ENCODE assay signal across 8 cellular contexts in genomic region chr20:354298-354977, GRCh38. TPM values are rescaled to one million over a fixed set of nuclear protein-coding genes. Genes with fewer than 3 reads are reported as not detected.
DNase-seq lines count a peak whose midpoint lies in the region; ATAC-seq and TF ChIP-seq lines count a peak whose summit lies in the region.

No MANE protein-coding gene starts in this region.

- 12% methylated on average over 10 of the region's 14 CpGs for WGBS in mammary epithelial cell (ENCODE audit: low coverage, missing lambda C conversion rate)

- BruUV-seq in mammary epithelial cell (replicated peaks; lab: Mats Ljungman, UMichigan), result no TSS peak

- intact Hi-C loops in mammary epithelial cell (cut with micrococcal nuclease), result loop anchor here (1.0 to 5.0 kb wide), 8 partner anchors 43 to 385 kb away; no protein-coding TSS in a partner anchor

- dilution Hi-C loops in mammary epithelial cell (cut with HindIII; ENCODE audit: low sequenced_read_pairs), result no loop called here

- TF ChIP-seq POLR2A in GM18505 (IDR thresholded peaks at IDR 0.05; ENCODE audit: borderline replicate concordance, extremely low read depth, insufficient read depth, insufficient read length), result no peak

- no peaks in the 10 kb centered on the region for H3K27me3 ChIP-seq in WERI-Rb-1 (ENCODE audit: insufficient read depth, low read depth, severe bottlenecking)
- no peaks in the 10 kb centered on the region for H3K27me3 ChIP-seq in mammary epithelial cell (ENCODE audit: insufficient read depth, low read length)
- H3K27me3 ChIP-seq in kidney epithelial cell (ENCODE audit: control insufficient read depth, insufficient read depth, low read length), result no peaks in the 10 kb centered on the region

- H3K9ac ChIP-seq in mammary epithelial cell (ENCODE audit: insufficient read depth, low read length), result no peak overlapping the region

- CTCF ChIA-PET in mammary epithelial cell (lab: Charles Lee; ENCODE audit: low non-redundant PET), result interaction anchor here (0.5 to 1.0 kb wide), 4 partner anchors 13 to 140 kb away, joined by 3 read pairs; no protein-coding TSS in a partner anchor

- H3K9me3 ChIP-seq in WERI-Rb-1 (ENCODE audit: severe bottlenecking) (no peaks in the 10 kb centered on the region), mammary epithelial cell (replicated peaks; ENCODE audit: insufficient read depth, low read length) (no peaks in the 10 kb centered on the region)

- peak overlapping the region; percentile 16 for H3K27ac ChIP-seq in WERI-Rb-1
- H3K27ac ChIP-seq in mammary epithelial cell (ENCODE audit: insufficient read depth, low read depth, low read length), result no peak overlapping the region

- H3K79me2 ChIP-seq in mammary epithelial cell (ENCODE audit: insufficient read depth, low read length), result no peaks in the 10 kb centered on the region

- TF ChIP-seq CTCF in WERI-Rb-1 (IDR thresholded peaks at IDR 0.05; ENCODE audit: low read depth, low read length) (peak; percentile 93), mammary epithelial cell (conservative IDR thresholded peaks at IDR 0.05 in 1 of 2, IDR thresholded peaks at IDR 0.05 in 1 of 2; ENCODE audit: extremely low read depth in 1 of 2, insufficient read depth in 1 of 2, low read depth in 1 of 2, low read length in 2 of 2) (peak; percentile 91 to 95), kidney epithelial cell (IDR thresholded peaks at IDR 0.05; ENCODE audit: insufficient read depth, low read length, poor library complexity, severe bottlenecking) (peak; percentile 97)

- in situ Hi-C loops in mammary epithelial cell (cut with MboI; ENCODE audit: low sequenced_read_pairs in 2 of 2), result loop anchor here (5.0 to 10.0 kb wide), 2 partner anchors 78 to 120 kb away; no protein-coding TSS in a partner anchor

- no peaks in the 10 kb centered on the region for H3K4me1 ChIP-seq in mammary epithelial cell (ENCODE audit: insufficient read depth, low read length)

- H3K36me3 ChIP-seq in WERI-Rb-1 (peaks cover 12% of the 10 kb centered on the region), mammary epithelial cell (ENCODE audit: insufficient read depth, low read length) (no peaks in the 10 kb centered on the region), kidney epithelial cell (ENCODE audit: control insufficient read depth, insufficient read depth, low read length) (no peaks in the 10 kb centered on the region)

- peak overlapping the region; percentile 26 for H2AFZ ChIP-seq in mammary epithelial cell (ENCODE audit: low read depth, low read length)

- DNase-seq in 8988T (peak; percentile 89), NCI-H2196 (lab: John Stamatoyannopoulos, UW; ENCODE audit: unreplicated experiment) (peak; percentile 88), WERI-Rb-1 (peak; percentile 80), mammary epithelial cell (peak; percentile 56), kidney epithelial cell (ENCODE audit: low read depth) (no peak)
- DNase-seq in stimulated activated CD4-positive, alpha-beta T cell treated with anti-CD3 and anti-CD28 coated beads, Interleukin-2, amount 100 ng/mL, for 48 hours, result peak; percentile 77 to 78

- no peaks in the 10 kb centered on the region for H4K20me1 ChIP-seq in mammary epithelial cell (ENCODE audit: insufficient read depth, low read length)

- no peak overlapping the region for H3K4me3 ChIP-seq in WERI-Rb-1 (ENCODE audit: low read depth, low read length)
- no peak overlapping the region for H3K4me3 ChIP-seq in mammary epithelial cell (replicated peaks in 1 of 3; ENCODE audit: insufficient read depth in 1 of 3, low read depth in 2 of 3, low read length in 3 of 3)
- H3K4me3 ChIP-seq in kidney epithelial cell (ENCODE audit: low read depth, low read length), result no peak overlapping the region

- no peak overlapping the region for H3K4me2 ChIP-seq in mammary epithelial cell (ENCODE audit: insufficient read depth, low read depth, low read length)

- ATAC-seq in GM18505 (IDR thresholded peaks at IDR 0.05; ENCODE audit: unreplicated experiment), result peak; percentile 85
- ATAC-seq in HG03045 (IDR thresholded peaks at IDR 0.05; ENCODE audit: unreplicated experiment), result peak; percentile 84

RNA-seq across cellular contexts. Expression of gene NRSN2, which starts 7.5 kb away (rescaled TPM):
- total RNA-seq in mammary epithelial cell (10 to 100 TPM; 16.9 to 48.3 TPM), kidney epithelial cell (36.9 and 37.5 TPM in 2 replicates)
- polyA plus RNA-seq in mammary epithelial cell, result 26.7 TPM
- 13.6 TPM for polyA minus RNA-seq in mammary epithelial cell

RNA-seq across cellular contexts. Expression of gene TRIB3, which starts 26.1 kb away (rescaled TPM):
- 100 to 1,000 TPM; 238 to 248 TPM for total RNA-seq in mammary epithelial cell
- polyA plus RNA-seq in mammary epithelial cell, result 117 TPM
- 43.1 TPM for polyA minus RNA-seq in mammary epithelial cell
- 409 and 519 TPM in 2 replicates for total RNA-seq in kidney epithelial cell

RNA-seq across cellular contexts. Expression of gene SOX12, which starts 29.1 kb away (rescaled TPM):
- total RNA-seq in mammary epithelial cell, result 1 to 10 TPM; 3.7 to 6.2 TPM
- 2.0 TPM for polyA plus RNA-seq in mammary epithelial cell
- 1.3 TPM for polyA minus RNA-seq in mammary epithelial cell
- total RNA-seq in kidney epithelial cell, result 10.2 and 13.1 TPM in 2 replicates

RNA-seq across cellular contexts. Expression of gene RBCK1, which starts 53.7 kb away (rescaled TPM):
- total RNA-seq in mammary epithelial cell (100 to 1,000 TPM; 106 to 235 TPM), kidney epithelial cell (292 and 371 TPM in 2 replicates)
- 68.3 TPM for polyA plus RNA-seq in mammary epithelial cell
- 119 TPM for polyA minus RNA-seq in mammary epithelial cell

RNA-seq across cellular contexts. Expression of gene ZCCHC3, which starts 57.1 kb away (rescaled TPM):
- 10 to 100 TPM in 1 of 2 donors, 1 to 10 TPM in 1; 9.2 to 11.5 TPM for total RNA-seq in mammary epithelial cell
- polyA plus RNA-seq in mammary epithelial cell, result 6.6 TPM
- 9.7 TPM for polyA minus RNA-seq in mammary epithelial cell
- 16.1 and 23.3 TPM in 2 replicates for total RNA-seq in kidney epithelial cell
